7 cellular contexts compared by ENCODE assay signal in genomic region chr20:20712474-20713243, GRCh38. TPM values are rescaled to one million over a fixed set of nuclear protein-coding genes. Genes with fewer than 3 reads are reported as not detected.
DNase-seq lines count a peak whose midpoint lies in the region; ATAC-seq, FAIRE-seq and TF ChIP-seq lines count a peak whose summit lies in the region.

Gene RALGAPA2 (minus strand): TSS chr20:20712644. CDS start chr20:20712480, 164 bp downstream.

- 0% methylated on average over 14 to 72 of the region's 87 CpGs for WGBS in body of pancreas, 2 donors

- peak; percentile 60 for FAIRE-seq in TTC549 (lab: Jason Lieb, UNC)

- peaks cover 23% of the 10 kb centered on the region for H3K4me1 ChIP-seq in body of pancreas

- ATAC-seq in GM18520 (IDR thresholded peaks at IDR 0.05; ENCODE audit: unreplicated experiment) (peak; percentile 95), HG03064 (IDR thresholded peaks at IDR 0.05; ENCODE audit: low read depth, unreplicated experiment) (peak; percentile 90), body of pancreas (peak; percentile 94), sciatic nerve (peak; percentile 99)

- H3K9me3 ChIP-seq in body of pancreas = no peaks in the 10 kb centered on the region

- intact Hi-C loops in body of pancreas (cut with DNase I) (no loop called here), sciatic nerve (cut with DNase I) (no loop called here)

- TF ChIP-seq CTCF in body of pancreas (IDR thresholded peaks at IDR 0.05) = peak in 3 of 7 experiments; percentile 4 to 28 (median 25)

- H3K36me3 ChIP-seq in body of pancreas (replicated peaks in 1 of 2; ENCODE audit: insufficient read depth in 1 of 2, low read depth in 2 of 2) = no peaks in the 10 kb centered on the region

- TF ChIP-seq POLR2A in body of pancreas (IDR thresholded peaks at IDR 0.05) = peak; percentile 29 to 56 (median 49)

- no peaks in the 10 kb centered on the region for H3K27me3 ChIP-seq in body of pancreas

- H3K27ac ChIP-seq in body of pancreas = peak within 1 kb of the TSS; percentile 79 to 96 (median 90)

- peak within 1 kb of the TSS; percentile 64 to 92 for H3K4me3 ChIP-seq in body of pancreas

- peak; percentile 74 for DNase-seq in NCI-H2107 treated with DMSO at 0.1 percent for 48 hours (lab: John Stamatoyannopoulos, UW; ENCODE audit: unreplicated experiment)
- peak; percentile 96 to 99 (median 98) for DNase-seq in body of pancreas
- peak; percentile 94 for DNase-seq in iPS DF 19.7 (ENCODE audit: low read depth, low spot score)
- DNase-seq in sciatic nerve (ENCODE audit: low spot score) = peak; percentile 99

RNA-seq across cellular contexts. Expression of gene RALGAPA2, which starts in this region (rescaled TPM):
- 10 to 100 TPM; 40.2 to 45.4 TPM for total RNA-seq in body of pancreas
- total RNA-seq in sciatic nerve = 52.0 TPM

Comparison
In these comparisons a context has a peak if more than half of its experiments do, and no peak if none do; other contexts are left out.
1. Peak in every context shown above with its lines: DNase-seq, ATAC-seq, H3K4me3 ChIP-seq and H3K27ac ChIP-seq.